In genomic region chrX:53241558-53241957, GRCh38 we compare ENCODE assay signal across 26 cellular contexts.
"Had no signal": no experiment of that assay in that cellular context is flagged by ENCODE, and none has a peak within 500 bp of the region (broad histone marks: within the 10 kb centered on the region; RNA-seq: fewer than 3 reads in every experiment).

No MANE protein-coding gene starts in this region.

- H3K4me1 Mint-ChIP-seq: activated B cell treated with CpG ODN at 0.5 μM for 24 hours; activated naive CD4-positive, alpha-beta T cell treated with anti-CD3 and anti-CD28 coated beads, Interleukin-2, amount 10 ng/mL, durations not matched to agents 7 days and 5 days; T-cell had no signal

- H3K4me3 ChIP-seq: SK-N-MC had no signal

- ATAC-seq: activated T-cell treated with anti-CD3 and anti-CD28 coated beads, Interleukin-2, amount 50 U/mL, for 72 hours; Panc1; Right ventricle myocardium inferior; T-cell had no signal

- H3K9me3 Mint-ChIP-seq: activated B cell treated with CpG ODN at 0.5 μM for 24 hours; activated CD4-positive, alpha-beta memory T cell treated with anti-CD3 and anti-CD28 coated beads for 36 hours; activated CD4-positive, alpha-beta T cell treated with anti-CD3 and anti-CD28 coated beads, Interleukin-2, amount 10 ng/mL, durations not matched to agents 24 days and 14 days; activated naive CD4-positive, alpha-beta T cell treated with anti-CD3 and anti-CD28 coated beads, Interleukin-2, amount 10 ng/mL, durations not matched to agents 7 days and 5 days; activated naive CD8-positive, alpha-beta T cell treated with anti-CD3 and anti-CD28 coated beads for 36 hours; activated T-cell treated with anti-CD3 and anti-CD28 coated beads, Interleukin-2, amount 50 U/mL, for 72 hours; activated T-helper 2 cell treated with anti-CD3 and anti-CD28 coated beads, Interferon-gamma antibody, Interleukin-2, Interleukin-4, amounts not matched to agents 10 μg/mL and 5 μg/mL and 100 μg/mL, durations not matched to agents 14 hours and 24 hours and 36 hours; T-cell had no signal

- H3K27ac Mint-ChIP-seq: activated B cell treated with CpG ODN at 0.5 μM for 24 hours; activated CD4-positive, alpha-beta memory T cell treated with anti-CD3 and anti-CD28 coated beads for 36 hours; activated CD4-positive, alpha-beta T cell treated with anti-CD3 and anti-CD28 coated beads, Interleukin-2, amount 10 ng/mL, durations not matched to agents 24 days and 14 days; activated naive CD4-positive, alpha-beta T cell treated with anti-CD3 and anti-CD28 coated beads, Interleukin-2, amount 10 ng/mL, durations not matched to agents 7 days and 5 days; activated naive CD8-positive, alpha-beta T cell treated with anti-CD3 and anti-CD28 coated beads for 36 hours; activated T-cell treated with anti-CD3 and anti-CD28 coated beads, Interleukin-2, amount 50 U/mL, for 72 hours; activated T-helper 2 cell treated with anti-CD3 and anti-CD28 coated beads, Interferon-gamma antibody, Interleukin-2, Interleukin-4, amounts not matched to agents 10 μg/mL and 5 μg/mL and 100 μg/mL, durations not matched to agents 14 hours and 24 hours and 36 hours; T-cell had no signal

- H3K4me3 Mint-ChIP-seq: activated B cell treated with CpG ODN at 0.5 μM for 24 hours; activated CD4-positive, alpha-beta memory T cell treated with anti-CD3 and anti-CD28 coated beads for 36 hours; activated CD4-positive, alpha-beta T cell treated with anti-CD3 and anti-CD28 coated beads, Interleukin-2, amount 10 ng/mL, durations not matched to agents 24 days and 14 days; activated naive CD4-positive, alpha-beta T cell treated with anti-CD3 and anti-CD28 coated beads, Interleukin-2, amount 10 ng/mL, durations not matched to agents 7 days and 5 days; activated naive CD8-positive, alpha-beta T cell treated with anti-CD3 and anti-CD28 coated beads for 36 hours; activated T-cell treated with anti-CD3 and anti-CD28 coated beads, Interleukin-2, amount 50 U/mL, for 72 hours; T-cell had no signal

- H3K27me3 Mint-ChIP-seq: activated B cell treated with CpG ODN at 0.5 μM for 24 hours; activated CD4-positive, alpha-beta memory T cell treated with anti-CD3 and anti-CD28 coated beads for 36 hours; activated CD4-positive, alpha-beta T cell treated with anti-CD3 and anti-CD28 coated beads, Interleukin-2, amount 10 ng/mL, durations not matched to agents 24 days and 14 days; activated naive CD8-positive, alpha-beta T cell treated with anti-CD3 and anti-CD28 coated beads for 36 hours had no signal

- H3K27ac ChIP-seq: SK-N-MC had no signal

- DNase-seq: activated B cell treated with CpG ODN at 0.5 μM for 24 hours; activated CD4-positive, alpha-beta memory T cell treated with anti-CD3 and anti-CD28 coated beads for 36 hours; activated CD4-positive, alpha-beta T cell treated with anti-CD3 and anti-CD28 coated beads for 1 hour; activated CD4-positive, alpha-beta T cell treated with anti-CD3 and anti-CD28 coated beads, Interleukin-2, amount 10 ng/mL, durations not matched to agents 24 days and 14 days; activated CD8-positive, alpha-beta memory T cell treated with anti-CD3 and anti-CD28 coated beads, Interleukin-2, amount 50 U/mL, for 4 hours; activated gamma-delta T cell treated with Interleukin-2 at 50 U/mL for 16 hours; activated naive CD4-positive, alpha-beta T cell treated with anti-CD3 and anti-CD28 coated beads, Interleukin-2, amount 10 ng/mL, durations not matched to agents 7 days and 5 days; activated naive CD8-positive, alpha-beta T cell treated with anti-CD3 and anti-CD28 coated beads for 36 hours; activated T-cell treated with anti-CD3 and anti-CD28 coated beads, Interleukin-2, amount 50 U/mL, for 72 hours; Kasumi-1; NCI-H1092 treated with DMSO at 0.1 percent for 48 hours; NCI-H1417 treated with DMSO at 0.1 percent for 48 hours; NCI-H1694; NCI-H2029; NCI-H345; NCI-H510A; NCI-H526 treated with DMSO at 0.1 percent for 48 hours; NCI-H82; OCI-M1; RPMI8226; T1000 had no signal

- H3K36me3 Mint-ChIP-seq: activated CD4-positive, alpha-beta memory T cell treated with anti-CD3 and anti-CD28 coated beads for 36 hours; activated naive CD4-positive, alpha-beta T cell treated with anti-CD3 and anti-CD28 coated beads, Interleukin-2, amount 10 ng/mL, durations not matched to agents 7 days and 5 days; activated naive CD8-positive, alpha-beta T cell treated with anti-CD3 and anti-CD28 coated beads for 36 hours; T-cell had no signal
